11 cellular contexts compared by ENCODE assay signal in the genomic region with DNA sequence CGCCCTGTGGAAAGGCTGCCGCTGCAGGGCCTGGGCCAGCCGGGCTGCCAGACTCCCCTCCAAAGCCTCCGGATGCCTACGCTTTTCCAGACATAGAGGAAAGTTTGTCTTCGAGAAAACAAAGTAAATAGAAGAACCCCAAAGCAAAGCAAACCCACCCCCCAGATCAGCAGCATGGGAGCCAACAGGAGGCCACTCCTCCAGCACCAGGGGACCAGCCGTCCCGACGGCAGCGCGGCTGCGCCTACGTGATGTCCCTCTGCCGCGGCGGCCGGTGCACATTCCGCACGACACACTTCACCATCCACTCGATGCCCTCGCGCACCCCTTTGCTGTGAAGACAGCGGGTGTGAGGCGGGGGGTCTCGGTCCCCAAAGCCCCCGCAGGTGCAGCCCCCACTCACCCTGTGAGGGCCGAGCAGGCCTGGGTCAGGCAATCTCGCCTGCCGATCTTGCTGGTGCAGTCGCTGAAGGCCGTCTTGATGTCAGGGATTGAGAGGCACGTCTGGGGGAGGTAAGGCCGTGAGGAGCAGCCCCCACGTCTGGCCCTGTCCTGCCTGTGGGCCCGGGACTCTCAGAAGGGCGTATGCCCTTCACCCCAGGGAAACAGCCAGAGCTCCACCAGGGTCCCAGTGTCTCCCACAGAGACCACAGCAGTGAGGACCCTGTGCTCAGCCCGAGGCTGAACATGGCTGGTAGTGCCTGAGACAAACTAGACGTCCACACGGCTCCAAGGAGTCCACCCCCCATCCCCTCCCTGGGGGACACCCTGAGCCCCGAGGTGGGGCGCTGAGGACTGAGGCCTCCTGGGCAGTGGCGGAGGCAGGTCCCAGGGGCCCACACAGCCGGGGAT. TPM values are rescaled to one million over a fixed set of nuclear protein-coding genes. Genes with fewer than 3 reads are reported as not detected.
DNase-seq lines count a peak whose midpoint lies in the region; ATAC-seq and TF ChIP-seq lines count a peak whose summit lies in the region.
"Had no signal": no experiment of that assay in that cellular context is flagged by ENCODE, and none has a peak within 500 bp of the region (broad histone marks: within the 10 kb centered on the region; RNA-seq: fewer than 3 reads in every experiment).

No MANE protein-coding gene starts in this region.

- H3K27ac ChIP-seq in RWPE2 (ENCODE audit: poor library complexity, severe bottlenecking) = peak overlapping the region; percentile 96
- peak overlapping the region; percentile 57 for H3K27ac ChIP-seq in subcutaneous abdominal adipose tissue (ENCODE audit: low read depth, low read length)
- no peak overlapping the region for H3K27ac ChIP-seq in testis
- no peak overlapping the region for H3K27ac ChIP-seq in hepatocyte

- no peaks in the 10 kb centered on the region for H3K9me3 Mint-ChIP-seq in activated naive CD8-positive, alpha-beta T cell treated with anti-CD3 and anti-CD28 coated beads for 36 hours
- no peaks in the 10 kb centered on the region for H3K9me3 Mint-ChIP-seq in activated naive CD8-positive, alpha-beta T cell treated with anti-CD3 and anti-CD28 coated beads, Interleukin-2, amount 50 U/mL, for 24 hours
- H3K9me3 Mint-ChIP-seq in progenitor cell of endocrine pancreas (ENCODE audit: low read depth) = no peaks in the 10 kb centered on the region
- H3K9me3 Mint-ChIP-seq: activated CD4-positive, alpha-beta T cell treated with anti-CD3 and anti-CD28 coated beads, Interleukin-2, amount 10 ng/mL, durations not matched to agents 7 days and 5 days had no signal

- intact Hi-C loops in left cardiac atrium (cut with DNase I) (no loop called here), testis (cut with DNase I; ENCODE audit: low total_unique reads) (no loop called here)

- TF ChIP-seq CTCF in RWPE2 (IDR thresholded peaks at IDR 0.05; ENCODE audit: poor library complexity, severe bottlenecking) (no peak), testis (IDR thresholded peaks at IDR 0.05) (no peak), hepatocyte (IDR thresholded peaks at IDR 0.05; ENCODE audit: poor library complexity) (no peak), progenitor cell of endocrine pancreas (IDR thresholded peaks at IDR 0.05; ENCODE audit: unreplicated experiment) (no peak)

- no peak overlapping the region for H3K4me3 Mint-ChIP-seq in activated naive CD8-positive, alpha-beta T cell treated with anti-CD3 and anti-CD28 coated beads for 36 hours
- no peak overlapping the region for H3K4me3 Mint-ChIP-seq in activated naive CD8-positive, alpha-beta T cell treated with anti-CD3 and anti-CD28 coated beads, Interleukin-2, amount 50 U/mL, for 24 hours
- no peak overlapping the region for H3K4me3 Mint-ChIP-seq in progenitor cell of endocrine pancreas (ENCODE audit: low read depth)
- H3K4me3 Mint-ChIP-seq: activated CD4-positive, alpha-beta T cell treated with anti-CD3 and anti-CD28 coated beads, Interleukin-2, amount 10 ng/mL, durations not matched to agents 7 days and 5 days had no signal

- peaks cover 11% of the 10 kb centered on the region for H3K4me1 Mint-ChIP-seq in activated naive CD8-positive, alpha-beta T cell treated with anti-CD3 and anti-CD28 coated beads for 36 hours
- peaks cover 33% of the 10 kb centered on the region for H3K4me1 Mint-ChIP-seq in activated naive CD8-positive, alpha-beta T cell treated with anti-CD3 and anti-CD28 coated beads, Interleukin-2, amount 50 U/mL, for 24 hours
- no peaks in the 10 kb centered on the region for H3K4me1 Mint-ChIP-seq in progenitor cell of endocrine pancreas (ENCODE audit: low read depth)

- H3K79me2 ChIP-seq in hepatocyte = peaks cover 2% of the 10 kb centered on the region

- no peak for DNase-seq in activated naive CD8-positive, alpha-beta T cell treated with anti-CD3 and anti-CD28 coated beads for 36 hours
- no peak for DNase-seq in activated naive CD8-positive, alpha-beta T cell treated with anti-CD3 and anti-CD28 coated beads, Interleukin-2, amount 50 U/mL, for 24 hours
- DNase-seq in RWPE2 (ENCODE audit: low spot score) = peak; percentile 88
- peak; percentile 21 for DNase-seq in left cardiac atrium
- DNase-seq in testis = no peak
- no peak for DNase-seq in hepatocyte (ENCODE audit: low spot score)
- DNase-seq in progenitor cell of endocrine pancreas (ENCODE audit: low spot score, unreplicated experiment) = no peak
- DNase-seq: activated CD4-positive, alpha-beta T cell treated with anti-CD3 and anti-CD28 coated beads, Interleukin-2, amount 10 ng/mL, durations not matched to agents 7 days and 5 days; anterior cingulate cortex had no signal

- no peak for ATAC-seq in activated naive CD8-positive, alpha-beta T cell treated with anti-CD3 and anti-CD28 coated beads, Interleukin-2, amount 50 U/mL, for 24 hours
- ATAC-seq in RWPE2 (ENCODE audit: low read depth) (no peak), left cardiac atrium (no peak)

- no peaks in the 10 kb centered on the region for H3K27me3 Mint-ChIP-seq in activated naive CD8-positive, alpha-beta T cell treated with anti-CD3 and anti-CD28 coated beads for 36 hours
- H3K27me3 Mint-ChIP-seq in activated naive CD8-positive, alpha-beta T cell treated with anti-CD3 and anti-CD28 coated beads, Interleukin-2, amount 50 U/mL, for 24 hours = no peaks in the 10 kb centered on the region
- H3K27me3 Mint-ChIP-seq in progenitor cell of endocrine pancreas = no peaks in the 10 kb centered on the region
- H3K27me3 Mint-ChIP-seq: activated CD4-positive, alpha-beta T cell treated with anti-CD3 and anti-CD28 coated beads, Interleukin-2, amount 10 ng/mL, durations not matched to agents 7 days and 5 days had no signal

- no peaks in the 10 kb centered on the region for H4K20me1 ChIP-seq in hepatocyte (ENCODE audit: insufficient read depth, poor library complexity, severe bottlenecking)

- H3K27ac Mint-ChIP-seq in activated naive CD8-positive, alpha-beta T cell treated with anti-CD3 and anti-CD28 coated beads for 36 hours = peak overlapping the region; percentile 25
- H3K27ac Mint-ChIP-seq in activated naive CD8-positive, alpha-beta T cell treated with anti-CD3 and anti-CD28 coated beads, Interleukin-2, amount 50 U/mL, for 24 hours = no peak overlapping the region
- H3K27ac Mint-ChIP-seq in progenitor cell of endocrine pancreas = no peak overlapping the region
- H3K27ac Mint-ChIP-seq: activated CD4-positive, alpha-beta T cell treated with anti-CD3 and anti-CD28 coated beads, Interleukin-2, amount 10 ng/mL, durations not matched to agents 7 days and 5 days had no signal

- H3K4me1 ChIP-seq in RWPE2 (ENCODE audit: insufficient read depth, poor library complexity, severe bottlenecking) (peaks cover 32% of the 10 kb centered on the region), subcutaneous abdominal adipose tissue (ENCODE audit: control insufficient read depth in 5 of 5, insufficient read depth in 5 of 5, low read length in 5 of 5) (peaks cover 0 to 46% (median 38%) of the 10 kb centered on the region in 5 donors), testis (peaks cover 19% of the 10 kb centered on the region), hepatocyte (ENCODE audit: insufficient read depth) (peaks cover 10% of the 10 kb centered on the region)

- no peak overlapping the region for H3K4me2 ChIP-seq in hepatocyte

- H2AFZ ChIP-seq in hepatocyte = no peak overlapping the region

- H3K9me3 ChIP-seq in RWPE2 (ENCODE audit: severe bottlenecking) (no peaks in the 10 kb centered on the region), subcutaneous abdominal adipose tissue (ENCODE audit: control insufficient read depth in 5 of 5, low read length in 5 of 5) (no peaks in the 10 kb centered on the region), testis (no peaks in the 10 kb centered on the region), hepatocyte (ENCODE audit: low read depth) (no peaks in the 10 kb centered on the region)
- H3K9me3 ChIP-seq: SJCRH30 had no signal

- no peak for TF ChIP-seq POLR2A in testis (IDR thresholded peaks at IDR 0.05)

- peaks cover 4% of the 10 kb centered on the region for H3K36me3 Mint-ChIP-seq in activated naive CD8-positive, alpha-beta T cell treated with anti-CD3 and anti-CD28 coated beads for 36 hours
- peaks cover 9% of the 10 kb centered on the region for H3K36me3 Mint-ChIP-seq in activated naive CD8-positive, alpha-beta T cell treated with anti-CD3 and anti-CD28 coated beads, Interleukin-2, amount 50 U/mL, for 24 hours (ENCODE audit: low read depth)
- H3K36me3 Mint-ChIP-seq in progenitor cell of endocrine pancreas (ENCODE audit: insufficient read depth) = peaks cover 3% of the 10 kb centered on the region

- no peaks in the 10 kb centered on the region for H3K9me2 ChIP-seq in hepatocyte (replicated peaks; ENCODE audit: insufficient read depth)

- H3K27me3 ChIP-seq in RWPE2 (ENCODE audit: insufficient read depth, poor library complexity, severe bottlenecking) (no peaks in the 10 kb centered on the region), subcutaneous abdominal adipose tissue (ENCODE audit: control insufficient read depth in 5 of 5, insufficient read depth in 4 of 5, low read length in 5 of 5) (no peaks in the 10 kb centered on the region), testis (no peaks in the 10 kb centered on the region), hepatocyte (no peaks in the 10 kb centered on the region)
- H3K27me3 ChIP-seq: SJCRH30 had no signal

- peaks cover 47% of the 10 kb centered on the region for H3K36me3 ChIP-seq in RWPE2 (ENCODE audit: low read depth)
- peaks cover 0 to 41% (median 21%) of the 10 kb centered on the region in 5 donors for H3K36me3 ChIP-seq in subcutaneous abdominal adipose tissue (ENCODE audit: control insufficient read depth in 5 of 5, insufficient read depth in 5 of 5, low read length in 5 of 5)
- H3K36me3 ChIP-seq in testis (ENCODE audit: low read depth, missing control alignments) = no peaks in the 10 kb centered on the region
- no peaks in the 10 kb centered on the region for H3K36me3 ChIP-seq in hepatocyte (replicated peaks; ENCODE audit: insufficient read depth, low read depth)

- H3K4me3 ChIP-seq in RWPE2 (ENCODE audit: severe bottlenecking) (no peak overlapping the region), subcutaneous abdominal adipose tissue (ENCODE audit: low read depth in 1 of 5, low read length in 5 of 5) (no peak overlapping the region), testis (no peak overlapping the region), hepatocyte (no peak overlapping the region)
- H3K4me3 ChIP-seq: SJCRH30 had no signal

- 77 to 87% methylated on average over 8 to 43 of the region's 43 CpGs for WGBS in testis, 2 donors
- 95% methylated on average over 38 of the region's 43 CpGs for whole genome bisulfite sequencing in hepatocyte (ENCODE audit: low lambda C conversion rate, missing lambda C conversion rate)

- H3K9ac ChIP-seq in subcutaneous abdominal adipose tissue (ENCODE audit: low read length in 5 of 5) = peak overlapping the region in 1 of 5 donors; percentile 42

RNA-seq across cellular contexts. Expression of gene TNFRSF6B, which starts 4.0 kb away (rescaled TPM):
- not detected for total RNA-seq in activated naive CD8-positive, alpha-beta T cell treated with anti-CD3 and anti-CD28 coated beads for 36 hours
- 10 to 100 TPM in 1 of 2 donors, 1 to 10 TPM in 1; 1.4 to 10.1 TPM for total RNA-seq in left cardiac atrium
- 10 to 100 TPM; 26.2 to 30.5 TPM for total RNA-seq in testis
- polyA plus RNA-seq in testis (ENCODE audit: insufficient read depth, low read depth, low replicate concordance) = 3.0 TPM
- 0.97 and 3.3 TPM in 2 replicates for total RNA-seq in hepatocyte
- 4.2 and 5.1 TPM in 2 replicates for polyA plus RNA-seq in hepatocyte
- total RNA-seq in progenitor cell of endocrine pancreas = not detected in 2 replicates

RNA-seq across cellular contexts. Expression of gene ARFRP1, which starts 7.4 kb away (rescaled TPM):
- total RNA-seq in activated naive CD8-positive, alpha-beta T cell treated with anti-CD3 and anti-CD28 coated beads for 36 hours = 10 to 100 TPM; 49.5 to 50.1 TPM
- total RNA-seq in left cardiac atrium (10 to 100 TPM; 36.8 to 44.9 TPM), testis (10 to 100 TPM; 55.4 to 55.6 TPM), hepatocyte (24.0 and 31.5 TPM in 2 replicates), progenitor cell of endocrine pancreas (51.0 and 53.8 TPM in 2 replicates)
- polyA plus RNA-seq in testis (ENCODE audit: insufficient read depth, low read depth, low replicate concordance) (37.8 TPM), hepatocyte (38.0 and 50.0 TPM in 2 replicates)

RNA-seq across cellular contexts. Expression of gene ZGPAT, which starts 7.4 kb away (rescaled TPM):
- 10 to 100 TPM; 22.0 to 22.1 TPM for total RNA-seq in activated naive CD8-positive, alpha-beta T cell treated with anti-CD3 and anti-CD28 coated beads for 36 hours
- total RNA-seq in left cardiac atrium (10 to 100 TPM; 16.4 to 18.6 TPM), testis (10 to 100 TPM; 53.1 to 57.3 TPM), hepatocyte (18.6 and 21.5 TPM in 2 replicates), progenitor cell of endocrine pancreas (38.5 and 39.0 TPM in 2 replicates)
- polyA plus RNA-seq in testis (ENCODE audit: insufficient read depth, low read depth, low replicate concordance) (43.1 TPM), hepatocyte (41.7 and 48.7 TPM in 2 replicates)

RNA-seq across cellular contexts. Expression of gene LIME1, which starts 36.0 kb away (rescaled TPM):
- total RNA-seq in activated naive CD8-positive, alpha-beta T cell treated with anti-CD3 and anti-CD28 coated beads for 36 hours = 10 to 100 TPM in 1 of 2 experiments, 1 to 10 TPM in 1; 9.3 to 12.2 TPM
- total RNA-seq in left cardiac atrium (1 to 10 TPM; 3.6 to 3.7 TPM), testis (10 to 100 TPM; 41.4 to 47.4 TPM), hepatocyte (6.6 and 11.7 TPM in 2 replicates), progenitor cell of endocrine pancreas (17.2 and 21.0 TPM in 2 replicates)
- polyA plus RNA-seq in testis (ENCODE audit: insufficient read depth, low read depth, low replicate concordance) (5.6 TPM), hepatocyte (20.2 and 20.7 TPM in 2 replicates)

RNA-seq across cellular contexts. Expression of gene SLC2A4RG, which starts 39.2 kb away (rescaled TPM):
- 10 to 100 TPM; 25.7 to 29.3 TPM for total RNA-seq in activated naive CD8-positive, alpha-beta T cell treated with anti-CD3 and anti-CD28 coated beads for 36 hours
- 10 to 100 TPM; 47.9 to 71.0 TPM for total RNA-seq in left cardiac atrium
- total RNA-seq in testis = 100 to 1,000 TPM; 123 to 141 TPM
- 64.4 TPM for polyA plus RNA-seq in testis (ENCODE audit: insufficient read depth, low read depth, low replicate concordance)
- 43.9 and 59.4 TPM in 2 replicates for total RNA-seq in hepatocyte
- polyA plus RNA-seq in hepatocyte = 50.4 and 53.6 TPM in 2 replicates
- 59.7 and 59.9 TPM in 2 replicates for total RNA-seq in progenitor cell of endocrine pancreas

Comparison
In these comparisons a context has a peak if more than half of its experiments do, and no peak if none do; other contexts are left out.
1. DNase-seq: peak in RWPE2 (single experiment) and left cardiac atrium (single experiment); none in activated naive CD8-positive, alpha-beta T cell treated with anti-CD3 and anti-CD28 coated beads for 36 hours (single experiment), activated naive CD8-positive, alpha-beta T cell treated with anti-CD3 and anti-CD28 coated beads, Interleukin-2, amount 50 U/mL, for 24 hours (single experiment), testis (single experiment), hepatocyte (single experiment) and progenitor cell of endocrine pancreas (single experiment).
2. H3K27ac ChIP-seq: peak in RWPE2 (single experiment) and subcutaneous abdominal adipose tissue (single experiment); none in testis (0 of 2) and hepatocyte (single experiment).